Comparison of ENCODE assay signal across 19 cellular contexts in the genomic region with DNA sequence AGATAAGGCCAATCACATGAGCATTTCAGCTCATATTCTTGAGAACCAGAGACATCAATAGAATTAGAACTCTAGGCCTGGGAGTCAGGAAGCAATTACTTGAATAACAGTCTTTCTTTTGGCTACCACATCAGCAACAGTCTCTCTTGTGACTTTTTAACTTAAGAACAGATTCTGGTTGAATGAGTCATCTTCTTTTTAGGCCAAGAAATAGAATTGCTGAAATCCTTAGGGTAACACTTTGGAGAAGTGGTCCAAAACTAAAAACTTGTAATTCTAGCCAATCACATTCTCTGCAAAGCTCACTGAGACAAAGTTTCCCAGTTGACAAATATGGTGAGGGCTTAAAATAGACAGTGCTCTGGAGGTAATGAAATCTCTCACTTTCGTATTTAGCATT.
A peak's percentile ranks its signal among the peaks of the same experiment; 100 is the strongest.
DNase-seq lines count a peak whose midpoint lies in the region; ATAC-seq and TF ChIP-seq lines count a peak whose summit lies in the region.
"Had no signal": no experiment of that assay in that cellular context is flagged by ENCODE, and none has a peak within 500 bp of the region (broad histone marks: within the 10 kb centered on the region; RNA-seq: fewer than 3 reads in every experiment).

No MANE protein-coding gene starts in this region.

- intact Hi-C loops in Right ventricle myocardium superior (cut with DNase I) (no loop called here), spleen (cut with DNase I; ENCODE audit: low total_unique reads) (no loop called here)

- TF ChIP-seq POLR2A in spleen (IDR thresholded peaks at IDR 0.05) = no peak

- no peak overlapping the region for H2AFZ ChIP-seq in smooth muscle cell (ENCODE audit: low read depth)

- TF ChIP-seq CTCF in astrocyte of the spinal cord (IDR thresholded peaks at IDR 0.05; ENCODE audit: low read depth, low read length) = no peak
- TF ChIP-seq CTCF in spleen (IDR thresholded peaks at IDR 0.05 in 8 of 11, conservative IDR thresholded peaks at IDR 0.05 in 3 of 11) = no peak
- no peak for TF ChIP-seq CTCF in smooth muscle cell (IDR thresholded peaks at IDR 0.05; ENCODE audit: borderline replicate concordance, insufficient read depth, poor library complexity, severe bottlenecking)

- H3K27me3 ChIP-seq in spleen (replicated peaks in 1 of 7) = no peaks in the 10 kb centered on the region
- no peaks in the 10 kb centered on the region for H3K27me3 ChIP-seq in smooth muscle cell (ENCODE audit: low read depth)
- H3K27me3 ChIP-seq: dorsolateral prefrontal cortex had no signal

- in situ Hi-C loops in astrocyte of the spinal cord (cut with HindIII; ENCODE audit: low sequenced_read_pairs) = no loop called here

- no peaks in the 10 kb centered on the region for H4K20me1 ChIP-seq in smooth muscle cell (ENCODE audit: low read depth)

- 75 to 81% (median 80%) methylated on average over 1 of the region's 1 CpG for WGBS in spleen, 5 donors
- WGBS in smooth muscle cell (ENCODE audit: low lambda C conversion rate) = 82% methylated on average over 1 of the region's 1 CpG

- DNase-seq in GM04504 (ENCODE audit: low read depth) (peak; percentile 61), astrocyte of the spinal cord (ENCODE audit: low read depth, low spot score) (peak; percentile 46), Right ventricle myocardium superior (no peak), stromal cell of bone marrow (ENCODE audit: low read depth) (peak; percentile 89), spleen (no peak), smooth muscle cell (lab: John Stamatoyannopoulos, UW; ENCODE audit: unreplicated experiment) (no peak)
- no peak for DNase-seq in activated CD8-positive, alpha-beta memory T cell treated with anti-CD3 and anti-CD28 coated beads, Interleukin-2, amount 50 U/mL, for 48 hours
- DNase-seq: activated CD4-positive, alpha-beta T cell treated with anti-CD3 and anti-CD28 coated beads for 36 hours; activated naive CD8-positive, alpha-beta T cell treated with anti-CD3 and anti-CD28 coated beads, Interleukin-2, amount 50 U/mL, for 24 hours; activated T-cell treated with anti-CD3 and anti-CD28 coated beads, Interleukin-2, amount 50 U/mL, for 24 hours; CD4-positive, CD25-positive, alpha-beta regulatory T cell; dorsolateral prefrontal cortex; KBM-7; kidney; NCI-H1436 treated with DMSO at 0.1 percent for 48 hours; stimulated activated CD4-positive, alpha-beta T cell treated with anti-CD3 and anti-CD28 coated beads, Interleukin-1b, Interleukin-23, amount 100 ng/mL, for 48 hours; T-helper 17 cell had no signal

- H3K9me3 ChIP-seq in spleen (no peaks in the 10 kb centered on the region), smooth muscle cell (replicated peaks; ENCODE audit: low read depth) (no peaks in the 10 kb centered on the region)

- no peak overlapping the region for H3K4me3 ChIP-seq in astrocyte of the spinal cord (ENCODE audit: low read depth, low read length)
- H3K4me3 ChIP-seq in spleen = no peak overlapping the region
- no peak overlapping the region for H3K4me3 ChIP-seq in smooth muscle cell
- H3K4me3 ChIP-seq: dorsolateral prefrontal cortex had no signal

- H3K36me3 ChIP-seq in spleen (no peaks in the 10 kb centered on the region), smooth muscle cell (ENCODE audit: low read depth) (no peaks in the 10 kb centered on the region)

- no peak overlapping the region for H3K4me2 ChIP-seq in smooth muscle cell

- H3K27ac ChIP-seq in spleen (no peak overlapping the region), smooth muscle cell (ENCODE audit: low read depth) (no peak overlapping the region)

- no peaks in the 10 kb centered on the region for H3K79me2 ChIP-seq in smooth muscle cell (ENCODE audit: low read depth)

- no peaks in the 10 kb centered on the region for H3F3A ChIP-seq in smooth muscle cell (ENCODE audit: low read depth)

- no peak overlapping the region for H3K9ac ChIP-seq in smooth muscle cell (ENCODE audit: low read depth)

- peak; percentile 92 for ATAC-seq in Right ventricle myocardium superior (ENCODE audit: poor library complexity)
- no peak for ATAC-seq in GM19452 (IDR thresholded peaks at IDR 0.05; ENCODE audit: unreplicated experiment)
- ATAC-seq: activated CD4-positive, alpha-beta T cell treated with anti-CD3 and anti-CD28 coated beads for 36 hours; activated naive CD8-positive, alpha-beta T cell treated with anti-CD3 and anti-CD28 coated beads, Interleukin-2, amount 50 U/mL, for 24 hours; Panc1; T-helper 17 cell had no signal

- H3K4me1 ChIP-seq in spleen (no peaks in the 10 kb centered on the region), smooth muscle cell (ENCODE audit: low read depth) (no peaks in the 10 kb centered on the region)

Comparison
In these comparisons a context has a peak if more than half of its experiments do, and no peak if none do; other contexts are left out.
1. DNase-seq: peak in GM04504 (single experiment), astrocyte of the spinal cord (single experiment) and stromal cell of bone marrow (single experiment); none in Right ventricle myocardium superior (single experiment), spleen (single experiment), activated CD8-positive, alpha-beta memory T cell treated with anti-CD3 and anti-CD28 coated beads, Interleukin-2, amount 50 U/mL, for 48 hours (single experiment) and smooth muscle cell (single experiment).